ENCODE assay signal across 22 cellular contexts in genomic region chr3:139394116-139394515, GRCh38. TPM values are rescaled to one million over a fixed set of nuclear protein-coding genes. Genes with fewer than 3 reads are reported as not detected.
DNase-seq lines count a peak whose midpoint lies in the region; ATAC-seq and TF ChIP-seq lines count a peak whose summit lies in the region.
"Had no signal": no experiment of that assay in that cellular context is flagged by ENCODE, and none has a peak within 500 bp of the region (broad histone marks: within the 10 kb centered on the region; RNA-seq: fewer than 3 reads in every experiment).

No MANE protein-coding gene starts in this region.

- no peaks in the 10 kb centered on the region for H3K27me3 ChIP-seq in left ventricle myocardium inferior (ENCODE audit: low read depth)
- H3K27me3 ChIP-seq: dorsolateral prefrontal cortex, MG63, Peyer's patch, transverse colon had no signal

- H3K4me3 ChIP-seq in left ventricle myocardium inferior (no peak overlapping the region), fibroblast of mammary gland (ENCODE audit: control insufficient read depth, low read depth, low read length) (no peak overlapping the region), lower leg skin (ENCODE audit: low read depth, poor library complexity, severe bottlenecking) (no peak overlapping the region)
- H3K4me3 ChIP-seq: dorsolateral prefrontal cortex, MG63, Peyer's patch, transverse colon had no signal

- ATAC-seq in Right ventricle myocardium superior (ENCODE audit: poor library complexity) (no peak), HG03196 (IDR thresholded peaks at IDR 0.05; ENCODE audit: unreplicated experiment) (no peak)
- ATAC-seq: activated CD4-positive, alpha-beta T cell treated with anti-CD3 and anti-CD28 coated beads for 36 hours; activated CD8-positive, alpha-beta T cell treated with anti-CD3 and anti-CD28 coated beads, Interleukin-2, amount 10 ng/mL, durations not matched to agents 7 days and 5 days; natural killer cell treated with Interleukin-12 subunit alpha and Interleukin-12 subunit beta and Interleukin-15 and Interleukin-18, amount 100 ng/mL, for 72 hours had no signal

- peak overlapping the region; percentile 32 for H3K27ac ChIP-seq in left ventricle myocardium inferior (replicated peaks)
- H3K27ac ChIP-seq: dorsolateral prefrontal cortex, Peyer's patch, transverse colon had no signal

- no peak for DNase-seq in left ventricle myocardium inferior
- DNase-seq in Right ventricle myocardium superior, result no peak
- peak; percentile 57 for DNase-seq in OCI-M1 (lab: John Stamatoyannopoulos, UW)
- DNase-seq in fibroblast of mammary gland (ENCODE audit: low read depth), result peak; percentile 47
- no peak for DNase-seq in T-helper 9 cell
- DNase-seq in NCI-H2227 (lab: John Stamatoyannopoulos, UW; ENCODE audit: unreplicated experiment), result no peak
- no peak for DNase-seq in lower leg skin (ENCODE audit: low spot score in 2 of 2)
- DNase-seq: activated CD4-positive, alpha-beta T cell treated with anti-CD3 and anti-CD28 coated beads for 36 hours; activated CD8-positive, alpha-beta T cell treated with anti-CD3 and anti-CD28 coated beads, Interleukin-2, amount 10 ng/mL, durations not matched to agents 7 days and 5 days; activated effector memory CD4-positive, alpha-beta T cell treated with Interleukin-2 at 50 U/mL for 16 hours; activated naive CD8-positive, alpha-beta T cell treated with anti-CD3 and anti-CD28 coated beads, Interleukin-2, amount 10 ng/mL, durations not matched to agents 7 days and 5 days; dorsolateral prefrontal cortex; glutamatergic neuron; MG63; NCI-H524 treated with DMSO at 0.1 percent for 48 hours; Peyer's patch; SIG-M5; small intestine; T-helper 1 cell; transverse colon had no signal

- H3K9me3 ChIP-seq in left ventricle myocardium inferior (replicated peaks), result no peaks in the 10 kb centered on the region
- H3K9me3 ChIP-seq: MG63, Peyer's patch, transverse colon had no signal

- TF ChIP-seq POLR2A in lower leg skin (IDR thresholded peaks at IDR 0.05), result no peak

- no peak for TF ChIP-seq CTCF in left ventricle myocardium inferior (IDR thresholded peaks at IDR 0.05; ENCODE audit: borderline replicate concordance)
- TF ChIP-seq CTCF in fibroblast of mammary gland (conservative IDR thresholded peaks at IDR 0.05; ENCODE audit: control insufficient read depth, insufficient read depth, low read depth, low read length), result no peak
- TF ChIP-seq CTCF in lower leg skin (IDR thresholded peaks at IDR 0.05), result no peak

- no peaks in the 10 kb centered on the region for H3K36me3 ChIP-seq in left ventricle myocardium inferior
- H3K36me3 ChIP-seq: Peyer's patch, transverse colon had no signal

- intact Hi-C loops in left ventricle myocardium inferior (cut with micrococcal nuclease) (no loop called here), Right ventricle myocardium superior (cut with DNase I) (no loop called here), lower leg skin (cut with DNase I; ENCODE audit: low total_unique reads) (no loop called here)

- peaks cover 44% of the 10 kb centered on the region for H3K4me1 ChIP-seq in left ventricle myocardium inferior

RNA-seq across cellular contexts. Expression of gene COPB2, which starts 4.7 kb away (rescaled TPM):
- total RNA-seq in left ventricle myocardium inferior, result 68.8 TPM
- total RNA-seq in Right ventricle myocardium superior, result 53.1 TPM
- total RNA-seq in lower leg skin, result 10 to 100 TPM; 46.1 to 63.6 (median 53.6) TPM

RNA-seq across cellular contexts. Expression of gene MRPS22, which starts 50.3 kb away (rescaled TPM):
- total RNA-seq in left ventricle myocardium inferior (87.7 TPM), Right ventricle myocardium superior (79.3 TPM), lower leg skin (10 to 100 TPM; 39.5 to 53.3 (median 47.0) TPM)

Comparison
In these comparisons a context has a peak if more than half of its experiments do, and no peak if none do; other contexts are left out.
1. DNase-seq: peak in OCI-M1 (single experiment) and fibroblast of mammary gland (single experiment); none in left ventricle myocardium inferior (single experiment), Right ventricle myocardium superior (single experiment), T-helper 9 cell (single experiment), NCI-H2227 (single experiment) and lower leg skin (0 of 2).